In genomic region chr11:129895126-129896041, GRCh38 we compare ENCODE assay signal across 8 cellular contexts. TPM values are rescaled to one million over a fixed set of nuclear protein-coding genes. Genes with fewer than 3 reads are reported as not detected.
A peak's percentile ranks its signal among the peaks of the same experiment; 100 is the strongest.
DNase-seq lines count a peak whose midpoint lies in the region; ATAC-seq and TF ChIP-seq lines count a peak whose summit lies in the region.

NFRKB (minus strand) TSS chr11:129895578; CDS start chr11:129892849, 2,729 bp downstream.

- H3K27ac Mint-ChIP-seq in activated naive CD8-positive, alpha-beta T cell treated with anti-CD3 and anti-CD28 coated beads, Interleukin-2, amount 50 U/mL, for 24 hours: peak within 1 kb of the TSS; percentile 70

- peak within 1 kb of the TSS; percentile 87 for H3K4me3 Mint-ChIP-seq in activated naive CD8-positive, alpha-beta T cell treated with anti-CD3 and anti-CD28 coated beads, Interleukin-2, amount 50 U/mL, for 24 hours

- H3K9me3 Mint-ChIP-seq in activated naive CD8-positive, alpha-beta T cell treated with anti-CD3 and anti-CD28 coated beads, Interleukin-2, amount 50 U/mL, for 24 hours: no peaks in the 10 kb centered on the region

- no peaks in the 10 kb centered on the region for H3K27me3 ChIP-seq in cardiac muscle cell
- no peaks in the 10 kb centered on the region for H3K27me3 ChIP-seq in transverse colon

- WGBS in transverse colon (ENCODE audit: low coverage in 1 of 2), 2 donors: 0 to 1% methylated on average over 7 to 65 of the region's 77 CpGs

- H3K27ac ChIP-seq in cardiac muscle cell: peak within 1 kb of the TSS; percentile 82
- peak within 1 kb of the TSS; percentile 84 to 92 (median 86) for H3K27ac ChIP-seq in transverse colon

- in situ Hi-C loops in transverse colon (cut with MboI; ENCODE audit: low pct_ligation_motif_present in 1 of 4, low pct_unique_long_range_greater_than_20kb in 1 of 4, low sequenced_read_pairs in 3 of 4): no loop called here

- peaks cover 28% of the 10 kb centered on the region for H3K4me1 Mint-ChIP-seq in activated naive CD8-positive, alpha-beta T cell treated with anti-CD3 and anti-CD28 coated beads, Interleukin-2, amount 50 U/mL, for 24 hours

- TF ChIP-seq EP300 in transverse colon (IDR thresholded peaks at IDR 0.05; ENCODE audit: low read depth): no peak

- H3K4me1 ChIP-seq in cardiac muscle cell (ENCODE audit: low read depth) (peaks cover 13% of the 10 kb centered on the region), transverse colon (peaks cover 10 to 15% (median 13%) of the 10 kb centered on the region in 4 donors)

- TF ChIP-seq POLR2A in GM10847 (IDR thresholded peaks at IDR 0.05; ENCODE audit: extremely low read depth, insufficient read length) (peak; percentile 74), transverse colon (IDR thresholded peaks at IDR 0.05) (peak; percentile 64)

- H3K36me3 ChIP-seq in cardiac muscle cell: peaks cover 17% of the 10 kb centered on the region
- H3K36me3 ChIP-seq in transverse colon: peaks cover 0 to 14% (median 6%) of the 10 kb centered on the region in 4 donors

- intact Hi-C loops in transverse colon (cut with DNase I; ENCODE audit: low total_unique reads): no loop called here

- ATAC-seq in HG02571 (IDR thresholded peaks at IDR 0.05; ENCODE audit: unreplicated experiment): peak; percentile 96
- peak; percentile 97 for ATAC-seq in activated naive CD8-positive, alpha-beta T cell treated with anti-CD3 and anti-CD28 coated beads, Interleukin-2, amount 50 U/mL, for 24 hours

- H3K4me3 ChIP-seq in cardiac muscle cell: peak within 1 kb of the TSS; percentile 98
- peak within 1 kb of the TSS; percentile 66 to 97 (median 88) for H3K4me3 ChIP-seq in transverse colon

- H3K27me3 Mint-ChIP-seq in activated naive CD8-positive, alpha-beta T cell treated with anti-CD3 and anti-CD28 coated beads, Interleukin-2, amount 50 U/mL, for 24 hours: no peaks in the 10 kb centered on the region

- TF ChIP-seq CTCF in cardiac muscle cell (IDR thresholded peaks at IDR 0.05; ENCODE audit: low read depth, low read length) (no peak), transverse colon (IDR thresholded peaks at IDR 0.05) (no peak)

- H3K9me3 ChIP-seq in cardiac muscle cell (ENCODE audit: low read depth): no peaks in the 10 kb centered on the region
- no peaks in the 10 kb centered on the region for H3K9me3 ChIP-seq in transverse colon

- peaks cover 18% of the 10 kb centered on the region for H3K36me3 Mint-ChIP-seq in activated naive CD8-positive, alpha-beta T cell treated with anti-CD3 and anti-CD28 coated beads, Interleukin-2, amount 50 U/mL, for 24 hours (ENCODE audit: low read depth)

- DNase-seq in NCI-H1048 (lab: John Stamatoyannopoulos, UW) (peak; percentile 41), SW480 (ENCODE audit: low spot score) (peak; percentile 72), cardiac muscle cell (ENCODE audit: low read depth in 1 of 2, low spot score in 1 of 2) (peak; percentile 75 to 94), pons (ENCODE audit: low spot score) (peak; percentile 60), transverse colon (peak; percentile 93)
- peak; percentile 91 for DNase-seq in activated naive CD8-positive, alpha-beta T cell treated with anti-CD3 and anti-CD28 coated beads, Interleukin-2, amount 50 U/mL, for 24 hours

RNA-seq across cellular contexts. Expression of gene NFRKB, which starts in this region (rescaled TPM):
- total RNA-seq in cardiac muscle cell (36.3 and 43.7 TPM in 2 replicates), transverse colon (10 to 100 TPM; 28.7 to 79.2 (median 37.0) TPM)
- 44.2 and 50.6 TPM in 2 replicates for polyA plus RNA-seq in cardiac muscle cell

Comparison
In these comparisons a context has a peak if more than half of its experiments do, and no peak if none do; other contexts are left out.
1. Peak in every context shown above with its lines: DNase-seq, ATAC-seq, H3K4me3 ChIP-seq and H3K27ac ChIP-seq.
2. DNase-seq: peak in every context shown above with its lines; median percentile 93 in transverse colon; 91 in activated naive CD8-positive, alpha-beta T cell treated with anti-CD3 and anti-CD28 coated beads, Interleukin-2, amount 50 U/mL, for 24 hours; 84 in cardiac muscle cell; 72 in SW480; 60 in pons; 41 in NCI-H1048.